Comparison of ENCODE assay signal across 16 cellular contexts in genomic region chr3:119570229-119570628, GRCh38. TPM values are rescaled to one million over a fixed set of nuclear protein-coding genes. Genes with fewer than 3 reads are reported as not detected.
DNase-seq lines count a peak whose midpoint lies in the region; ATAC-seq and TF ChIP-seq lines count a peak whose summit lies in the region.
"Had no signal": no experiment of that assay in that cellular context is flagged by ENCODE, and none has a peak within 500 bp of the region (broad histone marks: within the 10 kb centered on the region; RNA-seq: fewer than 3 reads in every experiment).

No MANE protein-coding gene starts in this region.

- H3K27me3 ChIP-seq in thoracic aorta (replicated peaks; ENCODE audit: insufficient read depth) (no peaks in the 10 kb centered on the region), neural progenitor cell (no peaks in the 10 kb centered on the region)
- H3K27me3 ChIP-seq: gastrocnemius medialis, ovary had no signal

- H3K4me3 ChIP-seq in thoracic aorta (no peak overlapping the region), neural progenitor cell (no peak overlapping the region)
- H3K4me3 ChIP-seq: gastrocnemius medialis, ovary had no signal

- no peak overlapping the region for H3K9ac ChIP-seq in neural progenitor cell

- peaks cover 21 to 35% of the 10 kb centered on the region in 2 donors for H3K27me3 Mint-ChIP-seq in effector memory CD8-positive, alpha-beta T cell
- H3K27me3 Mint-ChIP-seq in neural progenitor cell (ENCODE audit: insufficient read depth, low read depth) = peaks cover 3% of the 10 kb centered on the region

- H3K27ac Mint-ChIP-seq in effector memory CD8-positive, alpha-beta T cell = no peak overlapping the region
- H3K27ac Mint-ChIP-seq in neural progenitor cell = no peak overlapping the region

- H3K9me3 Mint-ChIP-seq in effector memory CD8-positive, alpha-beta T cell = no peaks in the 10 kb centered on the region
- H3K9me3 Mint-ChIP-seq in neural progenitor cell = no peaks in the 10 kb centered on the region

- no peaks in the 10 kb centered on the region for H3K4me1 Mint-ChIP-seq in effector memory CD8-positive, alpha-beta T cell (ENCODE audit: low read depth in 2 of 2)
- no peaks in the 10 kb centered on the region for H3K4me1 Mint-ChIP-seq in neural progenitor cell

- ATAC-seq in HG03354 (IDR thresholded peaks at IDR 0.05; ENCODE audit: poor library complexity, severe bottlenecking, unreplicated experiment) = peak; percentile 62
- ATAC-seq in effector memory CD8-positive, alpha-beta T cell (replicated peaks) = peak; percentile 8
- peak; percentile 36 for ATAC-seq in thoracic aorta (ENCODE audit: insufficient number of reproducible peaks, low FRiP score, low read depth)
- ATAC-seq: left colon; PC-3; stimulated activated naive CD8-positive, alpha-beta T cell treated with anti-CD3 and anti-CD28 coated beads, Interleukin-15, Interleukin-2, amounts not matched to agents 100 U/mL and 50 U/mL, for 24 hours had no signal

- H2AFZ ChIP-seq in neural progenitor cell (replicated peaks) = no peak overlapping the region

- TF ChIP-seq CTCF in thoracic aorta (IDR thresholded peaks at IDR 0.05) (no peak), neural progenitor cell (IDR thresholded peaks at IDR 0.05) (no peak)

- H3F3A ChIP-seq in neural progenitor cell (ENCODE audit: low read depth) = no peaks in the 10 kb centered on the region

- H3K36me3 Mint-ChIP-seq in effector memory CD8-positive, alpha-beta T cell (ENCODE audit: insufficient read depth) = no peaks in the 10 kb centered on the region
- no peaks in the 10 kb centered on the region for H3K36me3 Mint-ChIP-seq in neural progenitor cell

- H3K4me2 ChIP-seq in neural progenitor cell = no peak overlapping the region

- H3K4me3 Mint-ChIP-seq in effector memory CD8-positive, alpha-beta T cell = no peak overlapping the region
- H3K4me3 Mint-ChIP-seq in neural progenitor cell = no peak overlapping the region

- H3K79me2 ChIP-seq in neural progenitor cell (ENCODE audit: low read depth) = no peaks in the 10 kb centered on the region

- no peaks in the 10 kb centered on the region for H3K4me1 ChIP-seq in thoracic aorta (ENCODE audit: control insufficient read depth in 1 of 2, low read depth in 2 of 2)
- no peaks in the 10 kb centered on the region for H3K4me1 ChIP-seq in neural progenitor cell

- peak; percentile 82 for DNase-seq in SIG-M5 treated with dmso at 0.1 percent for 504 hours (lab: John Stamatoyannopoulos, UW; ENCODE audit: unreplicated experiment)
- DNase-seq in SIG-M5 (lab: John Stamatoyannopoulos, UW) = no peak
- DNase-seq in effector memory CD8-positive, alpha-beta T cell = no peak
- DNase-seq in thoracic aorta (ENCODE audit: low spot score) = no peak
- no peak for DNase-seq in AG20443 (ENCODE audit: low spot score)
- DNase-seq in neural progenitor cell (ENCODE audit: low spot score) = no peak
- DNase-seq in SW480 (ENCODE audit: low spot score) = no peak
- DNase-seq: Calu3; gastrocnemius medialis; left colon; ovary; PC-3; stimulated activated naive CD8-positive, alpha-beta T cell treated with anti-CD3 and anti-CD28 coated beads, Interleukin-15, Interleukin-2, amounts not matched to agents 100 U/mL and 50 U/mL, for 24 hours had no signal

- no peaks in the 10 kb centered on the region for H4K20me1 ChIP-seq in neural progenitor cell (ENCODE audit: low read depth)

- H3K9me3 ChIP-seq in thoracic aorta = no peaks in the 10 kb centered on the region
- H3K9me3 ChIP-seq in neural progenitor cell (ENCODE audit: low read depth) = no peaks in the 10 kb centered on the region
- H3K9me3 ChIP-seq: gastrocnemius medialis, ovary had no signal

- H3K27ac ChIP-seq in thoracic aorta (peak overlapping the region in 1 of 2 donors; percentile 19), neural progenitor cell (no peak overlapping the region)
- H3K27ac ChIP-seq: 22Rv1, ovary had no signal

- H3K36me3 ChIP-seq in thoracic aorta (no peaks in the 10 kb centered on the region), neural progenitor cell (no peaks in the 10 kb centered on the region)
- H3K36me3 ChIP-seq: gastrocnemius medialis, ovary had no signal

RNA-seq across cellular contexts. Expression of gene ADPRH, which starts 9.1 kb away (rescaled TPM):
- 10 to 100 TPM; 18.5 to 22.7 TPM for total RNA-seq in thoracic aorta
- 0.77 and 1.4 TPM in 2 replicates for total RNA-seq in neural progenitor cell (ENCODE audit: low replicate concordance)

RNA-seq across cellular contexts. Expression of gene CD80, which starts 10.8 kb away (rescaled TPM):
- total RNA-seq in thoracic aorta (under 1 TPM in 1 of 2 donors, not detected in 1; 0.14 TPM), neural progenitor cell (ENCODE audit: low replicate concordance) (0.30 TPM in 1 of 2 replicates, not detected in the other)
- total RNA-seq: Calu3, dermis microvascular lymphatic vessel endothelial cell, PC-3 had no signal

RNA-seq across cellular contexts. Expression of gene PLA1A, which starts 27.5 kb away (rescaled TPM):
- 10 to 100 TPM in 1 of 2 donors, 1 to 10 TPM in 1; 4.9 to 20.8 TPM for total RNA-seq in thoracic aorta
- not detected in 2 replicates for total RNA-seq in neural progenitor cell (ENCODE audit: low replicate concordance)

Comparison
In these comparisons a context has a peak if more than half of its experiments do, and no peak if none do; other contexts are left out.
1. ATAC-seq: peak in every context shown above with its lines; median percentile 62 in HG03354; 36 in thoracic aorta; 8 in effector memory CD8-positive, alpha-beta T cell.